In the genomic region with DNA sequence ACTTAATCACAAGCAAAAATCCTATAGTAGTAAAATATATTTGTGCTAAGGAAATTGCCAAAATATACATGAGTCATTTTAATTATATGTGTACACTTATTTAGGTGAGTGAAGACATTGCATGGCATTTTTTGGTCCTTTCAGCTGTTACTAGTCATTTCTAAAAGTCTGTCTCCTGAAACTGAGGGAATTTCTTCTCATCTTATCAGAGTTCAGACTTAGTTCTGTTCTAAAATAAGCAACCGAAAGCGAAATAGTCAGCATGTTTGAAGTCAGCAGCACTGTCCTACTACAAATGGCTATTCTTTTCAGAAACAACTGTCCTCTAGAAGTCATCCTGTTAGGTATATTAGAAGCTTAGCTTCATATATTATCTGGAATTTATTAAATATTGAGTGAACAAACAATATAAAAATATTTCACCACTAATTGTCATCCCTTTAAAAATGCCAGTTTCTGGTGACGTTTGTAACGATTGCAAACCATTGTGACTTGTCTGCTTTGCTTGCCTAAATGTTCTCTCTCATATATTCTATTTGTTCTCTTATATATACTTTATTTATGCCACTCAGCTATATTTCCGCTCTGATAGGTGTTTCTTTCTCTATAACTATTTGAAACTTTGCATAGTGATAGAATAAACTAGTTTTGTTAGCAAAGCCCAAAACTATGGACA, we compare ENCODE assay signal across 10 cellular contexts.
DNase-seq lines count a peak whose midpoint lies in the region; ATAC-seq and TF ChIP-seq lines count a peak whose summit lies in the region.
"Had no signal": no experiment of that assay in that cellular context is flagged by ENCODE, and none has a peak within 500 bp of the region (broad histone marks: within the 10 kb centered on the region; RNA-seq: fewer than 3 reads in every experiment).

No MANE protein-coding gene starts in this region.

- intact Hi-C loops in dorsolateral prefrontal cortex (cut with DNase I): no loop called here
- intact Hi-C loops in psoas muscle (cut with DNase I): no loop called here
- intact Hi-C loops in activated CD4-positive, alpha-beta T cell treated with anti-CD3 and anti-CD28 coated beads for 36 hours (cut with DNase I, micrococcal nuclease): loop anchor here in 1 of 2 experiments (1.0 kb wide), 1 partner anchor 33 kb away; no protein-coding TSS in a partner anchor

- H3K36me3 Mint-ChIP-seq in activated CD4-positive, alpha-beta T cell treated with anti-CD3 and anti-CD28 coated beads for 36 hours (ENCODE audit: low read depth): peaks cover 24% of the 10 kb centered on the region

- no peaks in the 10 kb centered on the region for H3K4me1 ChIP-seq in psoas muscle

- no peak for DNase-seq in dorsolateral prefrontal cortex
- DNase-seq in psoas muscle: no peak
- no peak for DNase-seq in SHP77 treated with DMSO at 0.1 percent for 48 hours (lab: John Stamatoyannopoulos, UW)
- no peak for DNase-seq in activated CD4-positive, alpha-beta T cell treated with anti-CD3 and anti-CD28 coated beads for 36 hours
- DNase-seq: SIG-M5; stimulated activated CD4-positive, alpha-beta T cell treated with anti-CD3 and anti-CD28 coated beads, Interleukin-2, amount 100 ng/mL, for 48 hours had no signal

- H3K27me3 ChIP-seq in dorsolateral prefrontal cortex (no peaks in the 10 kb centered on the region), psoas muscle (ENCODE audit: insufficient read depth in 3 of 3, low read length in 2 of 3) (no peaks in the 10 kb centered on the region)

- H3K9me3 Mint-ChIP-seq in activated CD4-positive, alpha-beta T cell treated with anti-CD3 and anti-CD28 coated beads for 36 hours (ENCODE audit: low read depth): peaks cover 2% of the 10 kb centered on the region

- H3K4me1 Mint-ChIP-seq in activated CD4-positive, alpha-beta T cell treated with anti-CD3 and anti-CD28 coated beads for 36 hours: peaks cover 13% of the 10 kb centered on the region

- no peak for TF ChIP-seq CTCF in dorsolateral prefrontal cortex (IDR thresholded peaks at IDR 0.05 in 54 of 56, conservative IDR thresholded peaks at IDR 0.05 in 2 of 56; ENCODE audit: low read depth in 1 of 56, partially characterized antibody in 56 of 56)
- no peak for TF ChIP-seq CTCF in psoas muscle (IDR thresholded peaks at IDR 0.05)

- H3K4me3 ChIP-seq in dorsolateral prefrontal cortex (peak overlapping the region in 40 of 59 donors; percentile 2 to 52 (median 22)), psoas muscle (peak overlapping the region; percentile 35)

- 78 to 84% (median 83%) methylated on average over 5 of the region's 5 CpGs for WGBS in psoas muscle, 3 donors

- H3K9me3 ChIP-seq in psoas muscle: no peaks in the 10 kb centered on the region

- POLR2A ChIA-PET in activated CD4-positive, alpha-beta T cell treated with anti-CD3 and anti-CD28 coated beads for 36 hours (lab: Charles Lee): no interaction called here

- ATAC-seq in GM18858 (IDR thresholded peaks at IDR 0.05; ENCODE audit: unreplicated experiment) (peak; percentile 78), HG02884 (IDR thresholded peaks at IDR 0.05; ENCODE audit: unreplicated experiment) (peak; percentile 79), psoas muscle (no peak), HG03108 (IDR thresholded peaks at IDR 0.05; ENCODE audit: unreplicated experiment) (no peak), HG03571 (IDR thresholded peaks at IDR 0.05; ENCODE audit: unreplicated experiment) (no peak)
- no peak for ATAC-seq in activated CD4-positive, alpha-beta T cell treated with anti-CD3 and anti-CD28 coated beads for 36 hours

- H3K27ac Mint-ChIP-seq in activated CD4-positive, alpha-beta T cell treated with anti-CD3 and anti-CD28 coated beads for 36 hours: no peak overlapping the region

- H3K27me3 Mint-ChIP-seq in activated CD4-positive, alpha-beta T cell treated with anti-CD3 and anti-CD28 coated beads for 36 hours: no peaks in the 10 kb centered on the region

- peak overlapping the region in 34 of 59 donors; percentile 1 to 73 (median 36) for H3K27ac ChIP-seq in dorsolateral prefrontal cortex
- no peak overlapping the region for H3K27ac ChIP-seq in psoas muscle

- CTCF ChIA-PET in activated CD4-positive, alpha-beta T cell treated with anti-CD3 and anti-CD28 coated beads for 36 hours (lab: Charles Lee): interaction anchor here (1.3 kb wide), 1 partner anchor 9 kb away, joined by 4 read pairs; no protein-coding TSS in a partner anchor

- no peaks in the 10 kb centered on the region for H3K36me3 ChIP-seq in psoas muscle (ENCODE audit: insufficient read depth in 1 of 2, low read depth in 1 of 2)

- H3K4me3 Mint-ChIP-seq in activated CD4-positive, alpha-beta T cell treated with anti-CD3 and anti-CD28 coated beads for 36 hours: no peak overlapping the region

Comparison
In these comparisons a context has a peak if more than half of its experiments do, and no peak if none do; other contexts are left out.
1. ATAC-seq: peak in GM18858 (single experiment) and HG02884 (single experiment); none in psoas muscle (0 of 4), activated CD4-positive, alpha-beta T cell treated with anti-CD3 and anti-CD28 coated beads for 36 hours (single experiment), HG03108 (single experiment) and HG03571 (single experiment).